Comparison of ENCODE assay signal across 19 cellular contexts in genomic region chr10:98272690-98273453, GRCh38.
"Had no signal": no experiment of that assay in that cellular context is flagged by ENCODE, and none has a peak within 500 bp of the region (broad histone marks: within the 10 kb centered on the region; RNA-seq: fewer than 3 reads in every experiment).

No MANE protein-coding gene starts in this region.

- DNase-seq: activated CD4-positive, alpha-beta T cell treated with anti-CD3 and anti-CD28 coated beads, Interleukin-2, amount 50 U/mL, for 1 hour; activated naive CD4-positive, alpha-beta T cell treated with anti-CD3 and anti-CD28 coated beads, Interleukin-2, amount 10 ng/mL, durations not matched to agents 7 days and 5 days; activated T-cell treated with anti-CD3 and anti-CD28 coated beads for 4 hours; hypothalamus; immature natural killer cell; left cardiac atrium; lower lobe of right lung; mucosa of descending colon; occipital lobe; right cardiac atrium; T-helper 9 cell; upper lobe of left lung had no signal

- H3K4me2 ChIP-seq: smooth muscle cell had no signal

- H3K9me3 Mint-ChIP-seq: activated naive CD4-positive, alpha-beta T cell treated with anti-CD3 and anti-CD28 coated beads, Interleukin-2, amount 10 ng/mL, durations not matched to agents 7 days and 5 days; stimulated activated naive CD8-positive, alpha-beta T cell treated with anti-CD3 and anti-CD28 coated beads, Interleukin-15, Interleukin-2, amounts not matched to agents 100 ng/mL and 50 ng/mL, for 24 hours had no signal

- H3K36me3 ChIP-seq: cardiac muscle cell, lower lobe of right lung, suprapubic skin, upper lobe of left lung had no signal

- H3K4me3 Mint-ChIP-seq: activated naive CD4-positive, alpha-beta T cell treated with anti-CD3 and anti-CD28 coated beads, Interleukin-2, amount 10 ng/mL, durations not matched to agents 7 days and 5 days; immature natural killer cell; naive thymus-derived CD8-positive, alpha-beta T cell; stimulated activated naive CD8-positive, alpha-beta T cell treated with anti-CD3 and anti-CD28 coated beads, Interleukin-15, Interleukin-2, amounts not matched to agents 100 ng/mL and 50 ng/mL, for 24 hours had no signal

- ATAC-seq: activated CD4-positive, CD25-positive, alpha-beta regulatory T cell treated with anti-CD3 and anti-CD28 coated beads, Interleukin-2, amount 50 U/mL, for 24 hours; left cardiac atrium; lower lobe of right lung; mucosa of descending colon; naive thymus-derived CD8-positive, alpha-beta T cell; right cardiac atrium had no signal

- H3K36me3 Mint-ChIP-seq: activated naive CD4-positive, alpha-beta T cell treated with anti-CD3 and anti-CD28 coated beads, Interleukin-2, amount 10 ng/mL, durations not matched to agents 7 days and 5 days; immature natural killer cell; naive thymus-derived CD8-positive, alpha-beta T cell had no signal

- H3K27me3 ChIP-seq: cardiac muscle cell, suprapubic skin had no signal

- H3K9me3 ChIP-seq: lower lobe of right lung, mucosa of descending colon, suprapubic skin, upper lobe of left lung had no signal

- H3K4me3 ChIP-seq: cardiac muscle cell, lower lobe of right lung, mucosa of descending colon, smooth muscle cell, suprapubic skin, upper lobe of left lung had no signal

- H3K27ac Mint-ChIP-seq: activated naive CD4-positive, alpha-beta T cell treated with anti-CD3 and anti-CD28 coated beads, Interleukin-2, amount 10 ng/mL, durations not matched to agents 7 days and 5 days; progenitor cell of endocrine pancreas; stimulated activated naive CD8-positive, alpha-beta T cell treated with anti-CD3 and anti-CD28 coated beads, Interleukin-15, Interleukin-2, amounts not matched to agents 100 ng/mL and 50 ng/mL, for 24 hours had no signal

- H3K27ac ChIP-seq: cardiac muscle cell, lower lobe of right lung, suprapubic skin, upper lobe of left lung had no signal
